33 cellular contexts compared by ENCODE assay signal in genomic region chr10:104480797-104481196, GRCh38.
"Had no signal": no experiment of that assay in that cellular context is flagged by ENCODE, and none has a peak within 500 bp of the region (broad histone marks: within the 10 kb centered on the region; RNA-seq: fewer than 3 reads in every experiment).

No MANE protein-coding gene starts in this region.

- H3K9me3 ChIP-seq: body of pancreas, esophagus muscularis mucosa, gastrocnemius medialis, heart left ventricle had no signal

- H3K4me1 ChIP-seq: body of pancreas, esophagus muscularis mucosa, foreskin keratinocyte, gastrocnemius medialis, heart left ventricle had no signal

- H3K36me3 ChIP-seq: cardiac muscle cell, esophagus muscularis mucosa, gastrocnemius medialis, heart left ventricle, WERI-Rb-1 had no signal

- H3K36me3 Mint-ChIP-seq: activated naive CD8-positive, alpha-beta T cell had no signal

- H3K9me3 Mint-ChIP-seq: activated B cell treated with CpG ODN at 0.5 μM for 24 hours; activated CD8-positive, alpha-beta T cell treated with anti-CD3 and anti-CD28 coated beads for 36 hours; activated T-cell treated with anti-CD3 and anti-CD28 coated beads, Interleukin-2, amount 50 U/mL, for 4 hours; activated T-helper 17 cell treated with anti-CD3 and anti-CD28 coated beads, Interleukin-2, amount 50 U/mL, for 72 hours; dendritic cell treated with granulocyte-macrophage colony-stimulating factor and Interleukin-4, amounts not matched to agents 40 ng/mL and 50 ng/mL, for 4 days; endodermal cell; T-helper 2 cell treated with Interferon-gamma antibody and Interleukin-4, amounts not matched to agents 5 μg/mL and 100 μg/mL, for 36 hours had no signal

- H3K4me3 ChIP-seq: body of pancreas, cardiac muscle cell, coronary artery, dorsolateral prefrontal cortex, esophagus muscularis mucosa, gastrocnemius medialis, heart left ventricle had no signal

- ATAC-seq: activated CD4-positive, CD25-positive, alpha-beta regulatory T cell treated with anti-CD3 and anti-CD28 coated beads, Interleukin-2, amount 50 U/mL, for 24 hours; activated CD8-positive, alpha-beta T cell treated with anti-CD3 and anti-CD28 coated beads for 36 hours; activated T-cell treated with anti-CD3 and anti-CD28 coated beads, Interleukin-2, amount 50 U/mL, for 4 hours; activated T-helper 17 cell treated with anti-CD3 and anti-CD28 coated beads, Interleukin-2, amount 50 U/mL, for 72 hours; body of pancreas; foreskin keratinocyte; gastrocnemius medialis; heart left ventricle; T-helper 17 cell had no signal

- H3K27ac Mint-ChIP-seq: activated B cell treated with CpG ODN at 0.5 μM for 24 hours; activated CD8-positive, alpha-beta T cell treated with anti-CD3 and anti-CD28 coated beads for 36 hours; activated naive CD8-positive, alpha-beta T cell; activated T-helper 17 cell treated with anti-CD3 and anti-CD28 coated beads, Interleukin-2, amount 50 U/mL, for 72 hours; dendritic cell treated with granulocyte-macrophage colony-stimulating factor and Interleukin-4, amounts not matched to agents 40 ng/mL and 50 ng/mL, for 4 days; endodermal cell; T-helper 17 cell; T-helper 2 cell treated with Interferon-gamma antibody and Interleukin-4, amounts not matched to agents 5 μg/mL and 100 μg/mL, for 36 hours had no signal

- H3K4me3 Mint-ChIP-seq: activated B cell treated with CpG ODN at 0.5 μM for 24 hours; activated CD8-positive, alpha-beta T cell treated with anti-CD3 and anti-CD28 coated beads for 36 hours; activated naive CD8-positive, alpha-beta T cell; activated T-cell treated with anti-CD3 and anti-CD28 coated beads, Interleukin-2, amount 50 U/mL, for 4 hours; activated T-helper 17 cell treated with anti-CD3 and anti-CD28 coated beads, Interleukin-2, amount 50 U/mL, for 72 hours; dendritic cell treated with granulocyte-macrophage colony-stimulating factor and Interleukin-4, amounts not matched to agents 40 ng/mL and 50 ng/mL, for 4 days; endodermal cell; T-helper 17 cell; T-helper 2 cell treated with Interferon-gamma antibody and Interleukin-4, amounts not matched to agents 5 μg/mL and 100 μg/mL, for 36 hours had no signal

- H3K27ac ChIP-seq: body of pancreas, cardiac muscle cell, coronary artery, dorsolateral prefrontal cortex, esophagus muscularis mucosa, foreskin keratinocyte, gastrocnemius medialis, heart left ventricle, WERI-Rb-1 had no signal

- H3K27me3 ChIP-seq: body of pancreas, cardiac muscle cell, gastrocnemius medialis had no signal

- DNase-seq: activated B cell treated with CpG ODN at 0.5 μM for 24 hours; activated CD4-positive, alpha-beta T cell treated with anti-CD3 and anti-CD28 coated beads for 48 hours; activated CD4-positive, alpha-beta T cell treated with anti-CD3 and anti-CD28 coated beads, Interleukin-2, amount 50 U/mL, for 1 hour; activated CD4-positive, alpha-beta T cell treated with anti-CD3 and anti-CD28 coated beads, Interleukin-2, amount 50 U/mL, for 48 hours; activated CD8-positive, alpha-beta memory T cell treated with anti-CD3 and anti-CD28 coated beads for 24 hours; activated CD8-positive, alpha-beta T cell treated with anti-CD3 and anti-CD28 coated beads for 36 hours; activated effector memory CD4-positive, alpha-beta T cell treated with Interleukin-2 at 50 U/mL for 16 hours; activated gamma-delta T cell treated with Interleukin-2 at 50 U/mL for 16 hours; activated naive CD4-positive, alpha-beta T cell treated with anti-CD3 and anti-CD28 coated beads, Interleukin-2, amount 50 U/mL, for 16 hours; activated naive CD4-positive, alpha-beta T cell treated with Interleukin-2 at 50 U/mL for 16 hours; activated T-cell treated with anti-CD3 and anti-CD28 coated beads, Interleukin-2, amount 50 U/mL, for 4 hours; amniotic stem cell; anterior cingulate cortex; body of pancreas; central memory CD4-positive, alpha-beta T cell; dorsolateral prefrontal cortex; effector memory CD4-positive, alpha-beta T cell; endodermal cell; foreskin keratinocyte; gastrocnemius medialis; glutamatergic neuron; heart left ventricle; T-helper 1 cell; T-helper 17 cell; WERI-Rb-1 had no signal

- H3K4me1 Mint-ChIP-seq: activated B cell treated with CpG ODN at 0.5 μM for 24 hours; activated T-helper 17 cell treated with anti-CD3 and anti-CD28 coated beads, Interleukin-2, amount 50 U/mL, for 72 hours had no signal
